5 cellular contexts compared by ENCODE assay signal in genomic region chr6:168228676-168229367, GRCh38.
"Had no signal": no experiment of that assay in that cellular context is flagged by ENCODE, and none has a peak within 500 bp of the region (broad histone marks: within the 10 kb centered on the region; RNA-seq: fewer than 3 reads in every experiment).

No MANE protein-coding gene starts in this region.

- H3K4me3 ChIP-seq: GM23248 had no signal

- H3K9ac ChIP-seq: GM23248 had no signal

- DNase-seq: GM23248, GOT3, HCEC 1CT, IMR-90 had no signal

- H3K27ac ChIP-seq: GM23248 had no signal

- H3K9me3 Mint-ChIP-seq: H9 had no signal

- H3K4me3 Mint-ChIP-seq: H9 had no signal

- H2AFZ ChIP-seq: GM23248 had no signal

- H3K27ac Mint-ChIP-seq: H9 had no signal
